Comparison of ENCODE assay signal across 9 cellular contexts in genomic region chr15:79184465-79184892, GRCh38.
DNase-seq lines count a peak whose midpoint lies in the region; ATAC-seq, FAIRE-seq and TF ChIP-seq lines count a peak whose summit lies in the region.
"Had no signal": no experiment of that assay in that cellular context is flagged by ENCODE, and none has a peak within 500 bp of the region (broad histone marks: within the 10 kb centered on the region; RNA-seq: fewer than 3 reads in every experiment).

No MANE protein-coding gene starts in this region.

- H3K9me3 ChIP-seq in WERI-Rb-1 (ENCODE audit: severe bottlenecking) (no peaks in the 10 kb centered on the region), kidney (ENCODE audit: control insufficient read depth in 1 of 2, low read length in 2 of 2) (no peaks in the 10 kb centered on the region)
- H3K9me3 ChIP-seq: BLaER1 treated with 17β-estradiol and CSF1 and Interleukin-3, amounts not matched to agents 10 nM and 100 nM had no signal

- H3K4me3 ChIP-seq in WERI-Rb-1 (ENCODE audit: low read depth, low read length) (no peak overlapping the region), bronchial epithelial cell (ENCODE audit: low read depth, low read length) (no peak overlapping the region), kidney (ENCODE audit: low read length in 2 of 2) (no peak overlapping the region)
- H3K4me3 ChIP-seq: BLaER1 treated with 17β-estradiol and CSF1 and Interleukin-3, amounts not matched to agents 10 nM and 100 nM had no signal

- no peaks in the 10 kb centered on the region for H3K4me1 ChIP-seq in kidney (ENCODE audit: control insufficient read depth in 1 of 2, insufficient read depth in 1 of 2, low read depth in 1 of 2, low read length in 2 of 2)

- H3K27ac ChIP-seq in WERI-Rb-1 (no peak overlapping the region), kidney (ENCODE audit: low read depth in 2 of 2, low read length in 2 of 2) (no peak overlapping the region)
- H3K27ac ChIP-seq: BLaER1 treated with 17β-estradiol and CSF1 and Interleukin-3, amounts not matched to agents 10 nM and 100 nM had no signal

- intact Hi-C loops in kidney (cut with DNase I): no loop called here

- no peak overlapping the region for H3K9ac ChIP-seq in kidney (ENCODE audit: low read length in 2 of 2)
- H3K9ac ChIP-seq: BLaER1 treated with 17β-estradiol and CSF1 and Interleukin-3, amounts not matched to agents 10 nM and 100 nM had no signal

- H3K27me3 ChIP-seq in WERI-Rb-1 (ENCODE audit: insufficient read depth, low read depth, severe bottlenecking) (no peaks in the 10 kb centered on the region), bronchial epithelial cell (ENCODE audit: control insufficient read depth, insufficient read depth, low read length) (no peaks in the 10 kb centered on the region)
- H3K27me3 ChIP-seq: BLaER1 treated with 17β-estradiol and CSF1 and Interleukin-3, amounts not matched to agents 10 nM and 100 nM had no signal

- FAIRE-seq in bronchial epithelial cell (lab: Jason Lieb, UNC): no peak
- FAIRE-seq in kidney (lab: Jason Lieb, UNC): no peak

- H3K36me3 ChIP-seq in WERI-Rb-1 (no peaks in the 10 kb centered on the region), bronchial epithelial cell (ENCODE audit: control insufficient read depth, insufficient read depth, low read length) (no peaks in the 10 kb centered on the region), kidney (ENCODE audit: control insufficient read depth in 1 of 2, insufficient read depth in 2 of 2, low read length in 2 of 2) (no peaks in the 10 kb centered on the region)
- H3K36me3 ChIP-seq: BLaER1 treated with 17β-estradiol and CSF1 and Interleukin-3, amounts not matched to agents 10 nM and 100 nM had no signal

- TF ChIP-seq CTCF in WERI-Rb-1 (IDR thresholded peaks at IDR 0.05; ENCODE audit: low read depth, low read length) (peak; percentile 90), bronchial epithelial cell (IDR thresholded peaks at IDR 0.05; ENCODE audit: insufficient read depth, low read length, severe bottlenecking) (peak; percentile 94), kidney (IDR thresholded peaks at IDR 0.05; ENCODE audit: borderline replicate concordance, extremely low read depth, insufficient read depth) (peak; percentile 98)

- DNase-seq in NCI-H2081 (lab: John Stamatoyannopoulos, UW) (peak; percentile 62 to 69), NCI-H2081 treated with DMSO at 0.1 percent for 48 hours (lab: John Stamatoyannopoulos, UW) (no peak), NCI-H146 treated with DMSO at 0.1 percent for 48 hours (lab: John Stamatoyannopoulos, UW; ENCODE audit: unreplicated experiment) (peak; percentile 14), WERI-Rb-1 (peak; percentile 80), bronchial epithelial cell (ENCODE audit: low read depth) (peak; percentile 37), kidney (peak; percentile 83)
- DNase-seq in stimulated activated CD4-positive, alpha-beta T cell treated with anti-CD3 and anti-CD28 coated beads, Interleukin-1b, Interleukin-23, amount 100 ng/mL, for 24 hours (ENCODE audit: low read depth in 4 of 4, low spot score in 1 of 4): peak; percentile 50 to 65 (median 56)

- ATAC-seq in GM21515 (IDR thresholded peaks at IDR 0.05; ENCODE audit: unreplicated experiment): no peak
